Comparison of ENCODE assay signal across 8 cellular contexts in the genomic region with DNA sequence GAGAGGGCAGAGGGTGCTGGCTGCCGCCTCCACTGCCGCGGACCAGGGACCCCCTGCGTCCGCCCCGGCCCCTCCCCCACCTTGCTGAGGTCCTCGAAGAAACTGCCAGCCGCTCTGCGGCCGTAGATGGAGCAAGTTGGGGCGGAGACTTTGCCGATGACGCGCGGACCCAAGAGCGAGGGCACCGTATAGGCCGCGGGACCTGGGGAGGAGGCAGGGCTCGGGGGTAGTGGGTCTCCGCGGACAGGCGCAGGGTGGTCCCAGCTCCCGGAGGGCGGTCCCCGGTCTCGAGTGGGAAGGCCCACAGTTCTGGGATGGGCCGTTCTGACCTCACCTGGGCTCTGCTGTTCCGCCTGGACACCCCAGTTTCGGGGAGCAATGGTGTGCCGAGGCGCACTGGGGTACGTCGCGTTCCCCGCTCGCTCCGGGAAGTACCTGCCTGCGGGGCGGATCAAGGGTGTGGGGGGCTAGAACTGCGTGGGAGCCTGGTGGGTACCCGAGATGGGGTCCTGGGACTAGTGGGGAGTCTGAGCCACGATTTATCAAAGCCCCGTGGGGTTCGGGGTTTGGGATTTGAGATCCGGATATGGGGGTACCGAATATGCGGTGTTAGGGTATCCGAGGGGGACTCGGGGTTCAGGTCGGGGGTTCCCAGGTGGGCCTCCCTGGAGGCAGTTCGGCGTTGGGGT. TPM values are rescaled to one million over a fixed set of nuclear protein-coding genes. Genes with fewer than 3 reads are reported as not detected.
DNase-seq lines count a peak whose midpoint lies in the region; ATAC-seq and TF ChIP-seq lines count a peak whose summit lies in the region.

No MANE protein-coding gene starts in this region.

- no peaks in the 10 kb centered on the region for H3K36me3 Mint-ChIP-seq in mesothelial cell of epicardium

- TF ChIP-seq POLR2A in GM18526 (IDR thresholded peaks at IDR 0.05; ENCODE audit: extremely low read depth, insufficient read length) = peak; percentile 93

- H3K27ac ChIP-seq in effector memory CD4-positive, alpha-beta T cell (ENCODE audit: insufficient read depth, low read length, poor library complexity, severe bottlenecking) = peak overlapping the region; percentile 97

- peaks cover 31% of the 10 kb centered on the region for H3K4me1 Mint-ChIP-seq in mesothelial cell of epicardium

- peak; percentile 59 to 74 for DNase-seq in NCI-H1930 (lab: John Stamatoyannopoulos, UW)
- DNase-seq in activated CD4-positive, alpha-beta T cell treated with anti-CD3 and anti-CD28 coated beads, Interleukin-2, amount 50 U/mL, for 48 hours = peak; percentile 86 to 91
- DNase-seq in effector memory CD4-positive, alpha-beta T cell = peak; percentile 49 to 63 (median 58)
- peak in 1 of 2 experiments; percentile 39 for DNase-seq in mesothelial cell of epicardium (ENCODE audit: low spot score in 2 of 2, unreplicated experiment in 2 of 2)
- DNase-seq in stimulated activated CD8-positive, alpha-beta memory T cell treated with anti-CD3 and anti-CD28 coated beads, Interleukin-2, amount 100 ng/mL, for 48 hours (ENCODE audit: low read depth in 2 of 2) = peak; percentile 73 to 85
- DNase-seq in AML-193 (lab: John Stamatoyannopoulos, UW) = no peak

- H3K36me3 ChIP-seq in effector memory CD4-positive, alpha-beta T cell (ENCODE audit: control insufficient read depth, insufficient read depth, low read length) = no peaks in the 10 kb centered on the region

- H3K4me3 ChIP-seq in effector memory CD4-positive, alpha-beta T cell (ENCODE audit: insufficient read depth, low read depth, low read length, poor library complexity, severe bottlenecking) = peak overlapping the region; percentile 66

- no peaks in the 10 kb centered on the region for H3K9me3 Mint-ChIP-seq in mesothelial cell of epicardium

- peaks cover 32% of the 10 kb centered on the region for H3K4me1 ChIP-seq in effector memory CD4-positive, alpha-beta T cell (ENCODE audit: control insufficient read depth, insufficient read depth, low read length, poor library complexity, severe bottlenecking)

- no peak for ATAC-seq in GM19324 (IDR thresholded peaks at IDR 0.05; ENCODE audit: low FRiP score, unreplicated experiment)

- H3K4me3 Mint-ChIP-seq in mesothelial cell of epicardium = peak overlapping the region; percentile 65

- no peaks in the 10 kb centered on the region for H3K27me3 ChIP-seq in effector memory CD4-positive, alpha-beta T cell (replicated peaks; ENCODE audit: control insufficient read depth, insufficient read depth, low read length, poor library complexity, severe bottlenecking)

- no peaks in the 10 kb centered on the region for H3K9me3 ChIP-seq in effector memory CD4-positive, alpha-beta T cell (ENCODE audit: control insufficient read depth, low read length)

- peaks cover 38% of the 10 kb centered on the region for H3K27me3 Mint-ChIP-seq in mesothelial cell of epicardium (ENCODE audit: low read depth)

- peak overlapping the region; percentile 43 for H3K27ac Mint-ChIP-seq in mesothelial cell of epicardium

- no peak for TF ChIP-seq CTCF in mesothelial cell of epicardium (IDR thresholded peaks at IDR 0.05; ENCODE audit: unreplicated experiment)

RNA-seq across cellular contexts. Expression of a gene that starts 1.2 kb away (rescaled TPM):
- total RNA-seq in mesothelial cell of epicardium = 9.3 to 10.3 TPM (median 9.9 TPM) in 3 replicates

RNA-seq across cellular contexts. Expression of a gene that starts 5.6 kb away (rescaled TPM):
- 0.65 to 5.0 TPM (median 2.4 TPM) in 3 replicates for total RNA-seq in mesothelial cell of epicardium

RNA-seq across cellular contexts. Expression of a gene that starts 14.7 kb away (rescaled TPM):
- 0.07 to 0.11 TPM (median 0.09 TPM) in 3 replicates for total RNA-seq in mesothelial cell of epicardium

RNA-seq across cellular contexts. Expression of a gene that starts 23.0 kb away (rescaled TPM):
- 57.9 to 63.1 TPM (median 60.3 TPM) in 3 replicates for total RNA-seq in mesothelial cell of epicardium

RNA-seq across cellular contexts. Expression of a gene that starts 23.5 kb away (rescaled TPM):
- 65.2 to 66.2 TPM (median 65.2 TPM) in 3 replicates for total RNA-seq in mesothelial cell of epicardium

Comparison
In these comparisons a context has a peak if more than half of its experiments do, and no peak if none do; other contexts are left out.
1. DNase-seq: peak in NCI-H1930 (2 of 2), activated CD4-positive, alpha-beta T cell treated with anti-CD3 and anti-CD28 coated beads, Interleukin-2, amount 50 U/mL, for 48 hours (2 of 2), effector memory CD4-positive, alpha-beta T cell (3 of 3) and stimulated activated CD8-positive, alpha-beta memory T cell treated with anti-CD3 and anti-CD28 coated beads, Interleukin-2, amount 100 ng/mL, for 48 hours (2 of 2); none in AML-193 (0 of 2).